8 cellular contexts compared by ENCODE assay signal in the genomic region with DNA sequence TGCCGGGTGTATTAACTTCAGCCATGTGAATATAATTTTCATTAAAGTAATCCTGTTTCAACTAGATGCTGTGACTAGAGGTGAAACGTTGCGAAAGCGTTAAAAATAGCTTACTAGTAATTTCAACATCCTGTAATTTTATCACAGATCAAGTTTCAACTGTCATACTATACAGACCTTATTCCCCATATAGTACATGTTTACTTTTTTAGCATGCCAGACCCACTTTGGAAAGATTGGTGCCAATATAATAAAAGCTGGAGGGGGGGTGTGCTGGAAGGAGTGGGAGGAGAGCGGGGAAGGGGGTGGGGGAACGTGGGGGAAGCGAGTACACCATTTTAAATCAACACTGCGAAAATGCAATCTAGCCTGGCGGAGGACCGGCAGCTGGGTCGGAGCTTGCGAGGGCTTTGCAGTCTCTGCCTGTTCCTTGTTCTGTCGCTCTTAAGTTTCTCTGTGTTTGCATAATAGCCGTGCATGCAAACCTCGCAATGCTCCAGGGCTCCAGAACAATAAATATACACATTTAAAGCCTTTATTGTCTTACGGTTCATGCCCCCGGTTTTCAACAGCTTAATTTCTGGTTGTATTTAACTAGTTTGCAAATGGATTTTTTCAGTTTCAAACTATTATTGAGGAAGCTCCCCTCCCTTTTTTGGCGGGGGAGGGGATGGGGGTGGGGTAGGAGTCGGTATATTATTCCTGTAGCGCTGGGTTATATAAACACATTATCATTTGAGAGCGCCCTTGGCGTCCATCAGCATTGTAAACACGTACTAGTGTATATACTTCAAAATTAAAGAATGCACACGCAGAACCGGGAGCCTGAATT. TPM values are rescaled to one million over a fixed set of nuclear protein-coding genes. Genes with fewer than 3 reads are reported as not detected.
DNase-seq lines count a peak whose midpoint lies in the region; ATAC-seq and TF ChIP-seq lines count a peak whose summit lies in the region.

No MANE protein-coding gene starts in this region.

- DNase-seq in AG10803 (ENCODE audit: low read depth) (peak; percentile 69), NCI-H2171 (lab: John Stamatoyannopoulos, UW) (peak; percentile 48), activated B cell treated with CpG ODN at 0.5 μM for 24 hours (peak; percentile 52), dorsolateral prefrontal cortex (peak in 8 of 10 donors; percentile 26 to 70 (median 54)), right lobe of liver (peak; percentile 61 to 73 (median 72))

- H3K4me3 Mint-ChIP-seq in activated B cell treated with CpG ODN at 0.5 μM for 24 hours = peak overlapping the region; percentile 97
- H3K4me3 Mint-ChIP-seq in stimulated activated memory B cell treated with anti-CD40 and anti-IgM and Interleukin-4, amounts not matched to agents 10 μg/mL and 1 μg/mL and 100 μg/mL, for 72 hours = peak overlapping the region; percentile 93

- H3K27me3 Mint-ChIP-seq in activated B cell treated with CpG ODN at 0.5 μM for 24 hours = no peaks in the 10 kb centered on the region
- H3K27me3 Mint-ChIP-seq in stimulated activated memory B cell treated with anti-CD40 and anti-IgM and Interleukin-4, amounts not matched to agents 10 μg/mL and 1 μg/mL and 100 μg/mL, for 72 hours = no peaks in the 10 kb centered on the region

- H3K27me3 ChIP-seq in dorsolateral prefrontal cortex (no peaks in the 10 kb centered on the region), right lobe of liver (no peaks in the 10 kb centered on the region)

- CTCF ChIA-PET in activated B cell treated with CpG ODN at 0.5 μM for 24 hours (lab: Charles Lee) = interaction anchor here (0.6 to 11.3 kb wide), 9 partner anchors 24 to 345 kb away, joined by 3 to 101 read pairs (median 3); no protein-coding TSS in a partner anchor

- no peaks in the 10 kb centered on the region for H3K36me3 ChIP-seq in right lobe of liver

- H3K27ac Mint-ChIP-seq in activated B cell treated with CpG ODN at 0.5 μM for 24 hours = peak overlapping the region; percentile 98
- H3K27ac Mint-ChIP-seq in stimulated activated memory B cell treated with anti-CD40 and anti-IgM and Interleukin-4, amounts not matched to agents 10 μg/mL and 1 μg/mL and 100 μg/mL, for 72 hours = peak overlapping the region; percentile 100

- H3K9me3 Mint-ChIP-seq in activated B cell treated with CpG ODN at 0.5 μM for 24 hours = no peaks in the 10 kb centered on the region
- H3K9me3 Mint-ChIP-seq in stimulated activated memory B cell treated with anti-CD40 and anti-IgM and Interleukin-4, amounts not matched to agents 10 μg/mL and 1 μg/mL and 100 μg/mL, for 72 hours = no peaks in the 10 kb centered on the region

- peak; percentile 37 for TF ChIP-seq POLR2A in right lobe of liver (IDR thresholded peaks at IDR 0.05)

- H3K36me3 Mint-ChIP-seq in activated B cell treated with CpG ODN at 0.5 μM for 24 hours (ENCODE audit: low read depth) = peaks cover 30% of the 10 kb centered on the region
- peaks cover 9% of the 10 kb centered on the region for H3K36me3 Mint-ChIP-seq in stimulated activated memory B cell treated with anti-CD40 and anti-IgM and Interleukin-4, amounts not matched to agents 10 μg/mL and 1 μg/mL and 100 μg/mL, for 72 hours

- WGBS in right lobe of liver (ENCODE audit: insufficient coverage, low coverage, low lambda C conversion rate, missing lambda C conversion rate) = under 1% methylated on average over 25 of the region's 25 CpGs

- peaks cover 0 to 28% (median 5%) of the 10 kb centered on the region in 4 donors for H3K4me1 ChIP-seq in right lobe of liver

- peaks cover 47% of the 10 kb centered on the region for H3K4me1 Mint-ChIP-seq in activated B cell treated with CpG ODN at 0.5 μM for 24 hours
- peaks cover 41% of the 10 kb centered on the region for H3K4me1 Mint-ChIP-seq in stimulated activated memory B cell treated with anti-CD40 and anti-IgM and Interleukin-4, amounts not matched to agents 10 μg/mL and 1 μg/mL and 100 μg/mL, for 72 hours

- TF ChIP-seq CTCF in AG10803 (conservative IDR thresholded peaks at IDR 0.05; ENCODE audit: low read length) = no peak
- no peak for TF ChIP-seq CTCF in activated B cell treated with CpG ODN at 0.5 μM for 24 hours (IDR thresholded peaks at IDR 0.05)
- TF ChIP-seq CTCF in dorsolateral prefrontal cortex (IDR thresholded peaks at IDR 0.05 in 54 of 56, conservative IDR thresholded peaks at IDR 0.05 in 2 of 56; ENCODE audit: low read depth in 1 of 56, partially characterized antibody in 56 of 56) = peak in 3 of 56 donors; percentile 7 to 11 (median 8)
- TF ChIP-seq CTCF in right lobe of liver (IDR thresholded peaks at IDR 0.05) = peak in 1 of 4 donors; percentile 0

- H3K27ac ChIP-seq in dorsolateral prefrontal cortex (peak overlapping the region; percentile 24 to 98 (median 93)), right lobe of liver (peak overlapping the region; percentile 80 to 99 (median 82))

- ATAC-seq in GM18870 (IDR thresholded peaks at IDR 0.05; ENCODE audit: unreplicated experiment) (peak; percentile 24), HG03064 (IDR thresholded peaks at IDR 0.05; ENCODE audit: low read depth, unreplicated experiment) (peak; percentile 29), activated B cell treated with CpG ODN at 0.5 μM for 24 hours (ENCODE audit: low read depth) (peak; percentile 26), right lobe of liver (peak; percentile 3 to 39 (median 9))
- peak; percentile 66 for ATAC-seq in stimulated activated memory B cell treated with anti-CD40 and anti-IgM and Interleukin-4, amounts not matched to agents 10 μg/mL and 1 μg/mL and 100 μg/mL, for 72 hours

- intact Hi-C loops in activated B cell treated with CpG ODN at 0.5 μM for 24 hours (cut with micrococcal nuclease) = loop anchor here (1.0 to 10.0 kb wide), 9 partner anchors 88 to 1665 kb away; partner anchors contain the start of gene NRBF2
- intact Hi-C loops in dorsolateral prefrontal cortex (cut with DNase I) = loop anchor here (5.0 to 10.0 kb wide), 5 partner anchors 72 to 475 kb away; partner anchors contain the start of gene ZNF365 (in 2 of the 2)
- intact Hi-C loops in right lobe of liver (cut with DNase I) = no loop called here

- POLR2A ChIA-PET in activated B cell treated with CpG ODN at 0.5 μM for 24 hours (lab: Charles Lee) = interaction anchor here (0.5 to 11.6 kb wide), 40 partner anchors 8 to 1368 kb away, joined by 3 to 589 read pairs (median 5); partner anchors contain the start of genes EGR2 and RTKN2

- peak overlapping the region; percentile 83 for H3K4me3 ChIP-seq in AG10803 (ENCODE audit: low read length)
- peak overlapping the region; percentile 54 to 98 (median 85) for H3K4me3 ChIP-seq in dorsolateral prefrontal cortex
- peak overlapping the region; percentile 57 to 75 (median 71) for H3K4me3 ChIP-seq in right lobe of liver

- no peaks in the 10 kb centered on the region for H3K9me3 ChIP-seq in right lobe of liver

RNA-seq across cellular contexts. Expression of gene ARID5B, which starts 1.3 kb away (rescaled TPM):
- total RNA-seq in activated B cell treated with CpG ODN at 0.5 μM for 24 hours = 67.4 and 76.8 TPM in 2 replicates
- 10 to 100 TPM; 24.8 to 70.5 (median 48.1) TPM for total RNA-seq in dorsolateral prefrontal cortex
- total RNA-seq in right lobe of liver = 10 to 100 TPM in 1 of 6 experiments, 1 to 10 TPM in 5; 2.7 to 10.5 (median 5.3) TPM

Comparison
In these comparisons a context has a peak if more than half of its experiments do, and no peak if none do; other contexts are left out.
1. Peak in every context shown above with its lines: DNase-seq, ATAC-seq, H3K4me3 ChIP-seq and H3K27ac ChIP-seq.
2. ATAC-seq: peak in every context shown above with its lines; median percentile 66 in stimulated activated memory B cell treated with anti-CD40 and anti-IgM and Interleukin-4, amounts not matched to agents 10 μg/mL and 1 μg/mL and 100 μg/mL, for 72 hours; 29 in HG03064; 26 in activated B cell treated with CpG ODN at 0.5 μM for 24 hours; 24 in GM18870; 9 in right lobe of liver.
3. intact Hi-C loops: an anchor here in activated B cell treated with CpG ODN at 0.5 μM for 24 hours (1.0 to 10.0 kb wide) and dorsolateral prefrontal cortex (5.0 to 10.0 kb wide); none called in right lobe of liver.